32 cellular contexts compared by ENCODE assay signal in genomic region chr18:58112174-58112573, GRCh38.
"Had no signal": no experiment of that assay in that cellular context is flagged by ENCODE, and none has a peak within 500 bp of the region (broad histone marks: within the 10 kb centered on the region; RNA-seq: fewer than 3 reads in every experiment).

No MANE protein-coding gene starts in this region.

- H3K4me3 ChIP-seq: adrenal gland, ascending aorta, body of pancreas, breast epithelium, cardiac muscle cell had no signal

- DNase-seq: activated effector memory CD4-positive, alpha-beta T cell treated with anti-CD3 and anti-CD28 coated beads, Interleukin-2, amount 50 U/mL, for 16 hours; activated effector memory CD4-positive, alpha-beta T cell treated with Interleukin-2 at 50 U/mL for 16 hours; activated gamma-delta T cell; activated gamma-delta T cell treated with Interleukin-2 at 50 U/mL for 16 hours; activated naive CD4-positive, alpha-beta T cell; activated naive CD4-positive, alpha-beta T cell treated with anti-CD3 and anti-CD28 coated beads for 36 hours; activated naive CD4-positive, alpha-beta T cell treated with anti-CD3 and anti-CD28 coated beads, Interleukin-2, amount 10 ng/mL, durations not matched to agents 7 days and 5 days; activated naive CD4-positive, alpha-beta T cell treated with anti-CD3 and anti-CD28 coated beads, Interleukin-2, amount 50 U/mL, for 16 hours; activated naive CD4-positive, alpha-beta T cell treated with Interleukin-2 at 50 U/mL for 16 hours; activated naive CD8-positive, alpha-beta T cell treated with anti-CD3 and anti-CD28 coated beads for 36 hours; activated naive CD8-positive, alpha-beta T cell treated with anti-CD3 and anti-CD28 coated beads, Interleukin-2, amount 10 ng/mL, durations not matched to agents 7 days and 5 days; activated naive CD8-positive, alpha-beta T cell treated with anti-CD3 and anti-CD28 coated beads, Interleukin-2, amount 50 U/mL, for 24 hours; activated T-cell treated with anti-CD3 and anti-CD28 coated beads, Interleukin-2, amount 50 U/mL, for 1 hour; activated T-cell treated with anti-CD3 and anti-CD28 coated beads, Interleukin-2, amount 50 U/mL, for 24 hours; activated T-cell treated with anti-CD3 and anti-CD28 coated beads, Interleukin-2, amount 50 U/mL, for 4 hours; activated T-cell treated with anti-CD3 and anti-CD28 coated beads, Interleukin-2, amount 50 U/mL, for 48 hours; activated T-cell treated with anti-CD3 and anti-CD28 coated beads, Interleukin-2, amount 50 U/mL, for 72 hours; adrenal gland; amniotic stem cell; amygdala; anterior cingulate cortex; aorta; body of pancreas; brain microvascular endothelial cell; caudate nucleus; central memory CD4-positive, alpha-beta T cell; cerebellar nuclear complex had no signal

- ATAC-seq: activated naive CD4-positive, alpha-beta T cell treated with anti-CD3 and anti-CD28 coated beads, Interleukin-2, amount 50 U/mL, for 72 hours; activated naive CD8-positive, alpha-beta T cell treated with anti-CD3 and anti-CD28 coated beads, Interleukin-2, amount 50 U/mL, for 24 hours; activated T-cell treated with anti-CD3 and anti-CD28 coated beads, Interleukin-2, amount 50 U/mL, for 4 hours; activated T-cell treated with anti-CD3 and anti-CD28 coated beads, Interleukin-2, amount 50 U/mL, for 72 hours; activated T-helper 17 cell treated with anti-CD3 and anti-CD28 coated beads, Interleukin-2, amount 50 U/mL, for 72 hours; body of pancreas had no signal

- H3K4me1 ChIP-seq: adrenal gland, ascending aorta, breast epithelium had no signal

- H3K36me3 ChIP-seq: adrenal gland, ascending aorta, brain microvascular endothelial cell, breast epithelium, cardiac muscle cell had no signal

- H3K9me3 ChIP-seq: adrenal gland, ascending aorta, body of pancreas, breast epithelium had no signal

- H3K27ac ChIP-seq: adrenal gland, ascending aorta, body of pancreas, brain microvascular endothelial cell, breast epithelium, cardiac muscle cell had no signal
